Comparison of ENCODE assay signal across 23 cellular contexts in genomic region chr17:80922580-80923160, GRCh38.
"Had no signal": no experiment of that assay in that cellular context is flagged by ENCODE, and none has a peak within 500 bp of the region (broad histone marks: within the 10 kb centered on the region; RNA-seq: fewer than 3 reads in every experiment).

No MANE protein-coding gene starts in this region.

- ATAC-seq: activated CD4-positive, CD25-positive, alpha-beta regulatory T cell treated with anti-CD3 and anti-CD28 coated beads, Interleukin-2, amount 50 U/mL, for 24 hours; left colon; lower lobe of right lung; T-cell had no signal

- DNase-seq: activated CD4-positive, alpha-beta T cell treated with anti-CD3 and anti-CD28 coated beads, Interleukin-2, amount 10 ng/mL, durations not matched to agents 24 days and 14 days; activated CD8-positive, alpha-beta memory T cell treated with anti-CD3 and anti-CD28 coated beads, Interleukin-2, amount 50 U/mL, for 48 hours; activated effector memory CD4-positive, alpha-beta T cell treated with Interleukin-2 at 50 U/mL for 16 hours; activated naive CD4-positive, alpha-beta T cell treated with anti-CD3 and anti-CD28 coated beads, Interleukin-2, amount 10 ng/mL, durations not matched to agents 7 days and 5 days; activated T-cell treated with anti-CD3 and anti-CD28 coated beads, Interleukin-2, amount 50 U/mL, for 48 hours; caudate nucleus; effector memory CD4-positive, alpha-beta T cell; hypothalamus; islet precursor cell; lower lobe of right lung; mesendoderm; naive B cell; stimulated activated CD4-positive, alpha-beta T cell treated with anti-CD3 and anti-CD28 coated beads, Interleukin-4, amount 100 ng/mL, for 1 hour; stimulated activated naive CD4-positive, alpha-beta T cell treated with Interleukin-2 at 50 U/mL for 16 hours; substantia nigra; T-cell; thyroid gland had no signal

- H3K4me1 Mint-ChIP-seq: activated CD4-positive, alpha-beta T cell treated with anti-CD3 and anti-CD28 coated beads, Interleukin-2, amount 10 ng/mL, durations not matched to agents 24 days and 14 days; activated naive CD4-positive, alpha-beta T cell treated with anti-CD3 and anti-CD28 coated beads, Interleukin-2, amount 10 ng/mL, durations not matched to agents 7 days and 5 days; T-cell had no signal

- H3K27ac ChIP-seq: lower lobe of right lung, thyroid gland, VCaP had no signal

- H3K27me3 ChIP-seq: thyroid gland had no signal

- H3K27me3 Mint-ChIP-seq: activated CD4-positive, alpha-beta T cell treated with anti-CD3 and anti-CD28 coated beads, Interleukin-2, amount 10 ng/mL, durations not matched to agents 24 days and 14 days; activated naive CD4-positive, alpha-beta T cell treated with anti-CD3 and anti-CD28 coated beads, Interleukin-2, amount 10 ng/mL, durations not matched to agents 7 days and 5 days; brain; naive B cell; T-cell had no signal

- H3K9me3 Mint-ChIP-seq: activated CD4-positive, alpha-beta T cell treated with anti-CD3 and anti-CD28 coated beads, Interleukin-2, amount 10 ng/mL, durations not matched to agents 24 days and 14 days; activated naive CD4-positive, alpha-beta T cell treated with anti-CD3 and anti-CD28 coated beads, Interleukin-2, amount 10 ng/mL, durations not matched to agents 7 days and 5 days; brain; naive B cell; neural crest cell; T-cell; T-helper 2 cell treated with Interferon-gamma antibody and Interleukin-4, amounts not matched to agents 5 μg/mL and 100 μg/mL, for 36 hours had no signal

- H3K4me3 ChIP-seq: lower lobe of right lung, thyroid gland had no signal

- H3K27ac Mint-ChIP-seq: activated CD4-positive, alpha-beta T cell treated with anti-CD3 and anti-CD28 coated beads, Interleukin-2, amount 10 ng/mL, durations not matched to agents 24 days and 14 days; activated naive CD4-positive, alpha-beta T cell treated with anti-CD3 and anti-CD28 coated beads, Interleukin-2, amount 10 ng/mL, durations not matched to agents 7 days and 5 days; brain; T-cell; T-helper 2 cell treated with Interferon-gamma antibody and Interleukin-4, amounts not matched to agents 5 μg/mL and 100 μg/mL, for 36 hours had no signal

- H3K9me3 ChIP-seq: lower lobe of right lung, thyroid gland had no signal

- H3K4me3 Mint-ChIP-seq: activated CD4-positive, alpha-beta T cell treated with anti-CD3 and anti-CD28 coated beads, Interleukin-2, amount 10 ng/mL, durations not matched to agents 24 days and 14 days; activated naive CD4-positive, alpha-beta T cell treated with anti-CD3 and anti-CD28 coated beads, Interleukin-2, amount 10 ng/mL, durations not matched to agents 7 days and 5 days; brain; neural crest cell; T-cell; T-helper 2 cell treated with Interferon-gamma antibody and Interleukin-4, amounts not matched to agents 5 μg/mL and 100 μg/mL, for 36 hours had no signal
